In genomic region chr7:137916980-137917645, GRCh38 we compare ENCODE assay signal across 12 cellular contexts.
DNase-seq lines count a peak whose midpoint lies in the region; ATAC-seq and TF ChIP-seq lines count a peak whose summit lies in the region.
"Had no signal": no experiment of that assay in that cellular context is flagged by ENCODE, and none has a peak within 500 bp of the region (broad histone marks: within the 10 kb centered on the region; RNA-seq: fewer than 3 reads in every experiment).

No MANE protein-coding gene starts in this region.

- peaks cover 9 to 25% of the 10 kb centered on the region in 2 donors for H3K4me1 ChIP-seq in adrenal gland (replicated peaks in 1 of 2)

- no peak overlapping the region for H3K4me3 ChIP-seq in adrenal gland
- H3K4me3 ChIP-seq: MG63, sigmoid colon had no signal

- H3K9me3 ChIP-seq in adrenal gland (replicated peaks in 1 of 3), result no peaks in the 10 kb centered on the region
- H3K9me3 ChIP-seq: MG63, sigmoid colon had no signal

- peaks cover 17 to 38% of the 10 kb centered on the region in 2 donors for H3K4me1 Mint-ChIP-seq in stimulated activated naive B cell treated with anti-CD40 and anti-IgM and Interleukin-4, amounts not matched to agents 10 μg/mL and 1 μg/mL and 100 μg/mL, for 72 hours

- ATAC-seq in GM19395 (IDR thresholded peaks at IDR 0.05; ENCODE audit: unreplicated experiment), result peak; percentile 53
- no peak for ATAC-seq in stimulated activated naive B cell treated with anti-CD40 and anti-IgM and Interleukin-4, amounts not matched to agents 10 μg/mL and 1 μg/mL and 100 μg/mL, for 72 hours (replicated peaks)
- ATAC-seq in GM21786 (IDR thresholded peaks at IDR 0.05; ENCODE audit: unreplicated experiment), result no peak
- ATAC-seq in GM19351 (IDR thresholded peaks at IDR 0.05; ENCODE audit: unreplicated experiment), result no peak

- no peaks in the 10 kb centered on the region for H3K27me3 Mint-ChIP-seq in stimulated activated naive B cell treated with anti-CD40 and anti-IgM and Interleukin-4, amounts not matched to agents 10 μg/mL and 1 μg/mL and 100 μg/mL, for 72 hours
- H3K27me3 Mint-ChIP-seq: dendritic cell treated with granulocyte-macrophage colony-stimulating factor and Interleukin-4, amounts not matched to agents 40 ng/mL and 50 ng/mL, for 4 days had no signal

- no peaks in the 10 kb centered on the region for H3K9me3 Mint-ChIP-seq in stimulated activated naive B cell treated with anti-CD40 and anti-IgM and Interleukin-4, amounts not matched to agents 10 μg/mL and 1 μg/mL and 100 μg/mL, for 72 hours
- H3K9me3 Mint-ChIP-seq: dendritic cell treated with granulocyte-macrophage colony-stimulating factor and Interleukin-4, amounts not matched to agents 40 ng/mL and 50 ng/mL, for 4 days had no signal

- intact Hi-C loops in adrenal gland (cut with DNase I), result no loop called here

- TF ChIP-seq CTCF in adrenal gland (IDR thresholded peaks at IDR 0.05), result no peak

- H3K4me3 Mint-ChIP-seq in stimulated activated naive B cell treated with anti-CD40 and anti-IgM and Interleukin-4, amounts not matched to agents 10 μg/mL and 1 μg/mL and 100 μg/mL, for 72 hours, result no peak overlapping the region
- H3K4me3 Mint-ChIP-seq: dendritic cell treated with granulocyte-macrophage colony-stimulating factor and Interleukin-4, amounts not matched to agents 40 ng/mL and 50 ng/mL, for 4 days had no signal

- 81 to 86% (median 85%) methylated on average over 9 of the region's 9 CpGs for WGBS in adrenal gland, 4 donors

- H3K36me3 ChIP-seq in adrenal gland (replicated peaks in 1 of 2), result peaks cover 0 to 38% of the 10 kb centered on the region in 2 donors
- H3K36me3 ChIP-seq: WERI-Rb-1 had no signal

- peak overlapping the region; percentile 72 for H3K27ac Mint-ChIP-seq in stimulated activated naive B cell treated with anti-CD40 and anti-IgM and Interleukin-4, amounts not matched to agents 10 μg/mL and 1 μg/mL and 100 μg/mL, for 72 hours

- TF ChIP-seq POLR2A in adrenal gland (IDR thresholded peaks at IDR 0.05), result no peak

- DNase-seq in SK-N-DZ (ENCODE audit: low spot score) (peak; percentile 66), kidney glomerular epithelial cell (lab: John Stamatoyannopoulos, UW) (peak; percentile 78), adrenal gland (no peak), medulla oblongata (ENCODE audit: extremely low spot score) (no peak)
- no peak for DNase-seq in stimulated activated naive B cell treated with anti-CD40 and anti-IgM and Interleukin-4, amounts not matched to agents 10 μg/mL and 1 μg/mL and 100 μg/mL, for 72 hours
- DNase-seq: MG63, sigmoid colon, WERI-Rb-1 had no signal

- H3K27me3 ChIP-seq in adrenal gland, result no peaks in the 10 kb centered on the region
- H3K27me3 ChIP-seq: MG63, sigmoid colon had no signal

- H3K27ac ChIP-seq in adrenal gland, result no peak overlapping the region
- H3K27ac ChIP-seq: WERI-Rb-1 had no signal

- H3K36me3 Mint-ChIP-seq in stimulated activated naive B cell treated with anti-CD40 and anti-IgM and Interleukin-4, amounts not matched to agents 10 μg/mL and 1 μg/mL and 100 μg/mL, for 72 hours, result peaks cover 28 to 47% of the 10 kb centered on the region in 2 donors

Comparison
In these comparisons a context has a peak if more than half of its experiments do, and no peak if none do; other contexts are left out.
1. DNase-seq: peak in SK-N-DZ (single experiment) and kidney glomerular epithelial cell (single experiment); none in stimulated activated naive B cell treated with anti-CD40 and anti-IgM and Interleukin-4, amounts not matched to agents 10 μg/mL and 1 μg/mL and 100 μg/mL, for 72 hours (single experiment), adrenal gland (0 of 7) and medulla oblongata (single experiment).